In the genomic region with DNA sequence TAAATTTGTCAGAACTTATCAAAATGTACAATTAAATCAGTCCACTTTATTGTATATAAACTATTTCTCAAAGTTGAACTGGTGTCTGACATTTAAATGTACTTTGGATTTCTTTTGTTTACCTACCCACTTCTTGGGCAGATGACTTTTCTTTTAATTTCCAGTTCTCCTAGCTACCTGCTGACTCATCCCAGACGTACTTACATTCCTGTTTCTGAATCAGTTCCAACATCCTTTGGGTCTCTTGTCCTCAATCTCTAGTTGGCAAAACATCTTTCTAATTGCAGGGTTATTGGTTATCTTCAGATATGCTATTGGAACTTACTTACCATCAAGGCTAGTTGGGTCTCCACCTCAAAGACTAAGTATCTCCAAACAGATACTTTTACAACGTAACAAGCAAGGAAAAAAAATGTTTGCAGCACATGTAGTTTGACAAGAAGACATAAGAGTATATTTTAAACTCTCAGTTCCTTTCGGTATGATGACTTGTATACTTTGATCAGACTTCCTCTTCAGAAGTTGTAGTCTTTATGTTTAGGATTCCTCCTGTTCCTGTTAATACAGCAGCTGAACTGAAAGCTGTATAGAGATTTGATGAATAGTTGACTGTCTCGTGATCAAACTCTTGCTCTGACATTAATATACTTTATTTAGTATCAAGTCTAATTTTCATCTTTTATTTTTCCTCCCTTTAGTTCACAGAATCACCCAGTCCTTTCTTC, we compare ENCODE assay signal across 8 cellular contexts. TPM values are rescaled to one million over a fixed set of nuclear protein-coding genes. Genes with fewer than 3 reads are reported as not detected.
DNase-seq lines count a peak whose midpoint lies in the region; ATAC-seq and FAIRE-seq lines count a peak whose summit lies in the region.

No MANE protein-coding gene starts in this region.

- DNase-seq in CD8-positive, alpha-beta memory T cell = peak in 1 of 5 donors; percentile 29
- DNase-seq in HTR-8/SVneo (ENCODE audit: insufficient read length, low spot score) (peak; percentile 73), amniotic stem cell (lab: John Stamatoyannopoulos, UW) (peak; percentile 52), naive B cell (peak; percentile 21), 8988T (no peak), SKM-1 (lab: John Stamatoyannopoulos, UW; ENCODE audit: unreplicated experiment) (no peak), OCI-M2 (lab: John Stamatoyannopoulos, UW; ENCODE audit: unreplicated experiment) (no peak)

- H3K4me3 Mint-ChIP-seq in CD8-positive, alpha-beta memory T cell = peak overlapping the region in 6 of 7 donors; percentile 20 to 67 (median 57)
- peak overlapping the region; percentile 57 to 85 (median 82) for H3K4me3 Mint-ChIP-seq in naive B cell

- no peaks in the 10 kb centered on the region for H3K27me3 Mint-ChIP-seq in CD8-positive, alpha-beta memory T cell
- no peaks in the 10 kb centered on the region for H3K27me3 Mint-ChIP-seq in naive B cell

- H3K4me3 ChIP-seq in CD8-positive, alpha-beta memory T cell (ENCODE audit: low read length) = no peak overlapping the region

- H3K4me1 ChIP-seq in CD8-positive, alpha-beta memory T cell (ENCODE audit: insufficient read depth, low read length) = peaks cover 84% of the 10 kb centered on the region

- CTCF ChIA-PET in CD8-positive, alpha-beta memory T cell (lab: Charles Lee) = interaction anchor here (1.5 to 6.6 kb wide), 5 partner anchors 12 to 44 kb away, joined by 3 to 67 read pairs (median 8); partner anchors contain the start of gene PACS1

- H3K36me3 Mint-ChIP-seq in CD8-positive, alpha-beta memory T cell = peaks cover 0 to 17% (median 0%) of the 10 kb centered on the region in 3 donors
- H3K36me3 Mint-ChIP-seq in naive B cell = no peaks in the 10 kb centered on the region

- H3K9me3 ChIP-seq in CD8-positive, alpha-beta memory T cell (ENCODE audit: low read length) = no peaks in the 10 kb centered on the region

- H3K27ac Mint-ChIP-seq in CD8-positive, alpha-beta memory T cell = peak overlapping the region; percentile 24 to 94 (median 80)
- peak overlapping the region; percentile 16 to 94 (median 78) for H3K27ac Mint-ChIP-seq in naive B cell

- ATAC-seq in naive B cell (ENCODE audit: low read depth in 2 of 2) = peak; percentile 43 to 48
- no peak for ATAC-seq in activated CD4-positive, CD25-positive, alpha-beta regulatory T cell treated with anti-CD3 and anti-CD28 coated beads, Interleukin-2, amount 50 U/mL, for 24 hours

- no peak overlapping the region for H3K27ac ChIP-seq in CD8-positive, alpha-beta memory T cell (ENCODE audit: low read depth, low read length)

- H3K9me3 Mint-ChIP-seq in CD8-positive, alpha-beta memory T cell = no peaks in the 10 kb centered on the region
- H3K9me3 Mint-ChIP-seq in naive B cell = no peaks in the 10 kb centered on the region

- H3K27me3 ChIP-seq in CD8-positive, alpha-beta memory T cell (ENCODE audit: insufficient read depth, low read length, poor library complexity, severe bottlenecking) = no peaks in the 10 kb centered on the region

- peak; percentile 86 for FAIRE-seq in HTR-8/SVneo (lab: Jason Lieb, UNC)

- H3K4me1 Mint-ChIP-seq in CD8-positive, alpha-beta memory T cell = peaks cover 89 to 99% (median 97%) of the 10 kb centered on the region in 3 donors
- H3K4me1 Mint-ChIP-seq in naive B cell = peaks cover 68 to 99% (median 75%) of the 10 kb centered on the region in 3 donors

- POLR2A ChIA-PET in CD8-positive, alpha-beta memory T cell (lab: Charles Lee) = interaction anchor here (1.0 to 1.5 kb wide), 3 partner anchors 13 to 61 kb away, joined by 3 to 6 read pairs (median 4); partner anchors contain the start of gene SF3B2

- no peaks in the 10 kb centered on the region for H3K36me3 ChIP-seq in CD8-positive, alpha-beta memory T cell (ENCODE audit: insufficient read depth, low read length)

RNA-seq across cellular contexts. Expression of gene PACS1, which starts 43.2 kb away (rescaled TPM):
- total RNA-seq in CD8-positive, alpha-beta memory T cell = 10 to 100 TPM; 73.3 to 77.4 TPM
- 86.1 TPM for polyA plus RNA-seq in CD8-positive, alpha-beta memory T cell
- 100 to 1,000 TPM in 1 of 6 donors, 10 to 100 TPM in 5; 44.3 to 133 (median 57.3) TPM for polyA plus RNA-seq in naive B cell (ENCODE audit: low read depth in 6 of 6)

Comparison
In these comparisons a context has a peak if more than half of its experiments do, and no peak if none do; other contexts are left out.
1. DNase-seq: peak in HTR-8/SVneo (single experiment), amniotic stem cell (single experiment) and naive B cell (single experiment); none in 8988T (single experiment), SKM-1 (single experiment) and OCI-M2 (single experiment).
2. ATAC-seq: peak in naive B cell (2 of 2); none in activated CD4-positive, CD25-positive, alpha-beta regulatory T cell treated with anti-CD3 and anti-CD28 coated beads, Interleukin-2, amount 50 U/mL, for 24 hours (0 of 2).